In the genomic region with DNA sequence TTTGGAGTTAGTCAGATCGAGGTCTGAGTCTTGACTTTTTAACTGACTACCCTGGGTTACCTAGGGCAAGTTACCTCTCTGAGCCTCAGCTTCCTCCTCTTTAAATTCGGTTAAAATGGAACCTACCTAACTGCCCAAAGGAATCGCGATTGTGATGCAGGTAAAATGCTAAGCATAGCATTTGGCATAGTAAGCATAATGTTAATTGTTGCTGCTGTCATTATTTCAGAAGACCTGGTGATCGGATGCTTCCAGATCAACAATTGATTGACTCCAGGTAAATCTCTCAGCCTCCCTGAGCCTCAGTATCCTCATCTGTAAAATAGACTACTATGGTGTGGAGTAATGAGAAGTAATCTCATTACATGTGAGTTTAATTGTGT, we compare ENCODE assay signal across 9 cellular contexts. TPM values are rescaled to one million over a fixed set of nuclear protein-coding genes. Genes with fewer than 3 reads are reported as not detected.
DNase-seq lines count a peak whose midpoint lies in the region; ATAC-seq and TF ChIP-seq lines count a peak whose summit lies in the region.
"Had no signal": no experiment of that assay in that cellular context is flagged by ENCODE, and none has a peak within 500 bp of the region (broad histone marks: within the 10 kb centered on the region; RNA-seq: fewer than 3 reads in every experiment).

No MANE protein-coding gene starts in this region.

- H3K4me3 ChIP-seq in GM12864 (ENCODE audit: low read depth, low read length), result peak overlapping the region; percentile 89
- peak overlapping the region; percentile 75 for H3K4me3 ChIP-seq in SJCRH30
- H3K4me3 ChIP-seq in fibroblast of mammary gland (ENCODE audit: control insufficient read depth, low read depth, low read length), result peak overlapping the region; percentile 84
- H3K4me3 ChIP-seq in rectal smooth muscle tissue (ENCODE audit: low read length), result peak overlapping the region; percentile 88

- H3K4me1 ChIP-seq in SJCRH30 (no peaks in the 10 kb centered on the region; the same call in 1 of the 2 replicates), rectal smooth muscle tissue (ENCODE audit: control insufficient read depth, insufficient read depth, low read length) (peaks cover 4% of the 10 kb centered on the region)

- ATAC-seq in HG02642 (IDR thresholded peaks at IDR 0.05; ENCODE audit: poor library complexity, unreplicated experiment) (no peak), esophagus mucosa (no peak), HG02588 (IDR thresholded peaks at IDR 0.05; ENCODE audit: unreplicated experiment) (no peak)

- H3K27ac ChIP-seq in SJCRH30 (no peak overlapping the region; the same call in 1 of the 2 replicates), rectal smooth muscle tissue (ENCODE audit: low read depth, low read length) (peak overlapping the region; percentile 35)

- no peaks in the 10 kb centered on the region for H3K36me3 ChIP-seq in SJCRH30
- no peaks in the 10 kb centered on the region for H3K36me3 ChIP-seq in rectal smooth muscle tissue (ENCODE audit: control insufficient read depth, insufficient read depth, low read length)

- no peak for DNase-seq in GM12864 (ENCODE audit: low read depth)
- DNase-seq in SJCRH30, result no peak
- no peak for DNase-seq in fibroblast of mammary gland (ENCODE audit: low read depth)
- no peak for DNase-seq in NCI-H128 (lab: John Stamatoyannopoulos, UW; ENCODE audit: unreplicated experiment)

- H3K27me3 ChIP-seq in SJCRH30 (no peaks in the 10 kb centered on the region), rectal smooth muscle tissue (ENCODE audit: control insufficient read depth, insufficient read depth, low read length) (no peaks in the 10 kb centered on the region)

- TF ChIP-seq CTCF in GM12864 (IDR thresholded peaks at IDR 0.05; ENCODE audit: low read depth, low read length, missing control alignments) (no peak), fibroblast of mammary gland (conservative IDR thresholded peaks at IDR 0.05; ENCODE audit: control insufficient read depth, insufficient read depth, low read depth, low read length) (no peak)

- no peaks in the 10 kb centered on the region for H3K9me3 ChIP-seq in SJCRH30 (replicated peaks)

- no peak overlapping the region for H3K9ac ChIP-seq in rectal smooth muscle tissue (ENCODE audit: low read length)

RNA-seq across cellular contexts. Expression of a gene that starts 0.6 kb away (rescaled TPM):
- 8.8 and 9.5 TPM in 2 replicates for total RNA-seq in SJCRH30 (2014; rRNA removed; shearing (Covaris generic))
- total RNA-seq in esophagus mucosa, result 1.00 TPM

RNA-seq across cellular contexts. Expression of a gene that starts 14.5 kb away (rescaled TPM):
- 93.2 and 147 TPM in 2 replicates for total RNA-seq in SJCRH30 (2014; rRNA removed; shearing (Covaris generic))
- 43.6 TPM for total RNA-seq in esophagus mucosa

RNA-seq across cellular contexts. Expression of a gene that starts 21.3 kb away (rescaled TPM):
- total RNA-seq in SJCRH30 (2014; rRNA removed; shearing (Covaris generic)), result 4.5 and 5.6 TPM in 2 replicates
- total RNA-seq in esophagus mucosa, result not detected
- total RNA-seq: RPMI7951 had no signal

RNA-seq across cellular contexts. Expression of a gene that starts 51.4 kb away (rescaled TPM):
- total RNA-seq in SJCRH30 (2014; rRNA removed; shearing (Covaris generic)), result 36.9 and 39.9 TPM in 2 replicates
- total RNA-seq in esophagus mucosa, result 36.9 TPM

RNA-seq across cellular contexts. Expression of a gene that starts 55.7 kb away (rescaled TPM):
- total RNA-seq in SJCRH30 (2014; rRNA removed; shearing (Covaris generic)), result 0.26 and 0.35 TPM in 2 replicates
- total RNA-seq in esophagus mucosa, result 0.56 TPM
